In genomic region chr9:127937046-127937382, GRCh38 we compare ENCODE assay signal across 1 cellular context.
TF ChIP-seq lines count a peak whose summit lies in the region.

No MANE protein-coding gene starts in this region.

TF ChIP-seq in IMR-90, 13 proteins besides CTCF, POLR2A, EP300 and RAD21 (continued from another document):
- TF ChIP-seq, protein P1, sequence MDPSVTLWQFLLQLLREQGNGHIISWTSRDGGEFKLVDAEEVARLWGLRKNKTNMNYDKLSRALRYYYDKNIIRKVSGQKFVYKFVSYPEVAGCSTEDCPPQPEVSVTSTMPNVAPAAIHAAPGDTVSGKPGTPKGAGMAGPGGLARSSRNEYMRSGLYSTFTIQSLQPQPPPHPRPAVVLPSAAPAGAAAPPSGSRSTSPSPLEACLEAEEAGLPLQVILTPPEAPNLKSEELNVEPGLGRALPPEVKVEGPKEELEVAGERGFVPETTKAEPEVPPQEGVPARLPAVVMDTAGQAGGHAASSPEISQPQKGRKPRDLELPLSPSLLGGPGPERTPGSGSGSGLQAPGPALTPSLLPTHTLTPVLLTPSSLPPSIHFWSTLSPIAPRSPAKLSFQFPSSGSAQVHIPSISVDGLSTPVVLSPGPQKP (IDR thresholded peaks at IDR 0.05; ENCODE audit: borderline replicate concordance, low read depth, low read length) = no peak
- no peak for TF ChIP-seq MXI1 (IDR thresholded peaks at IDR 0.05; ENCODE audit: borderline replicate concordance, low read depth, low read length)
- TF ChIP-seq FOS (IDR thresholded peaks at IDR 0.05; ENCODE audit: low read depth, low read length) = no peak
- no peak for TF ChIP-seq RFX5 (IDR thresholded peaks at IDR 0.05; ENCODE audit: low read depth, low read length)
- TF ChIP-seq RCOR1 (IDR thresholded peaks at IDR 0.05; ENCODE audit: insufficient replicate concordance, low read length) = no peak
- TF ChIP-seq MAZ (IDR thresholded peaks at IDR 0.05; ENCODE audit: borderline replicate concordance, low read depth, low read length) = no peak
- no peak for TF ChIP-seq USF2 (IDR thresholded peaks at IDR 0.05; ENCODE audit: low read depth, low read length)
- no peak for TF ChIP-seq SMC3 (IDR thresholded peaks at IDR 0.05; ENCODE audit: low read depth, low read length)
- TF ChIP-seq CEBPB (IDR thresholded peaks at IDR 0.05; ENCODE audit: low read depth, low read length) = no peak
TF ChIP-seq in IMR-90: peak in this region for 0.
